Comparison of ENCODE assay signal across 23 cellular contexts in genomic region chr11:36235750-36236149, GRCh38. TPM values are rescaled to one million over a fixed set of nuclear protein-coding genes. Genes with fewer than 3 reads are reported as not detected.
DNase-seq lines count a peak whose midpoint lies in the region; ATAC-seq and TF ChIP-seq lines count a peak whose summit lies in the region.
"Had no signal": no experiment of that assay in that cellular context is flagged by ENCODE, and none has a peak within 500 bp of the region (broad histone marks: within the 10 kb centered on the region; RNA-seq: fewer than 3 reads in every experiment).

No MANE protein-coding gene starts in this region.

- no peak overlapping the region for H2BK15ac ChIP-seq in mesendoderm (replicated peaks; ENCODE audit: low read depth)

- H3K4ac ChIP-seq in mesendoderm (ENCODE audit: low read depth, low read length): no peak overlapping the region

- no peak overlapping the region for H3K4me2 ChIP-seq in mesendoderm (ENCODE audit: low read length)
- H3K4me2 ChIP-seq: BLaER1, smooth muscle cell had no signal

- WGBS in mesendoderm (ENCODE audit: extremely low coverage, insufficient coverage, low lambda C conversion rate): no CpG with 5 or more reads among the region's 3 CpGs
- 81 to 94% methylated on average over 3 of the region's 3 CpGs for WGBS in sigmoid colon, 2 donors

- TF ChIP-seq CTCF in epithelial cell of esophagus (IDR thresholded peaks at IDR 0.05; ENCODE audit: insufficient read depth, low read depth, low read length, missing control alignments) (no peak), sigmoid colon (IDR thresholded peaks at IDR 0.05) (no peak)

- no peak overlapping the region for H3K9ac ChIP-seq in mesendoderm (ENCODE audit: low read length)
- H3K9ac ChIP-seq: BLaER1 had no signal

- no peak overlapping the region for H4K8ac ChIP-seq in mesendoderm (ENCODE audit: low read depth, low read length)

- H3K4me3 ChIP-seq in epithelial cell of esophagus (ENCODE audit: low read length) (no peak overlapping the region), mesendoderm (ENCODE audit: low read length) (no peak overlapping the region), sigmoid colon (no peak overlapping the region)
- H3K4me3 ChIP-seq: BLaER1, SJCRH30, smooth muscle cell, tibial nerve had no signal

- H3K36me3 ChIP-seq in mesendoderm (ENCODE audit: control insufficient read depth, insufficient read depth, low read length): no peaks in the 10 kb centered on the region
- no peaks in the 10 kb centered on the region for H3K36me3 ChIP-seq in sigmoid colon
- H3K36me3 ChIP-seq: tibial nerve had no signal

- no peak overlapping the region for H3K27ac ChIP-seq in mesendoderm (ENCODE audit: low read depth, low read length)
- H3K27ac ChIP-seq in sigmoid colon: no peak overlapping the region
- H3K27ac ChIP-seq: BLaER1, SJCRH30, tibial nerve had no signal

- no peak for TF ChIP-seq POLR2A in sigmoid colon (IDR thresholded peaks at IDR 0.05)

- H3K9me3 ChIP-seq in sigmoid colon: no peaks in the 10 kb centered on the region
- H3K9me3 ChIP-seq: BLaER1, SJCRH30, tibial nerve had no signal

- H3K79me1 ChIP-seq in mesendoderm (ENCODE audit: low read length): no peaks in the 10 kb centered on the region

- H4K5ac ChIP-seq in mesendoderm (ENCODE audit: low read length): no peak overlapping the region

- H2BK120ac ChIP-seq in mesendoderm (ENCODE audit: low read depth, low read length): no peak overlapping the region

- H3K27me3 ChIP-seq in mesendoderm (ENCODE audit: insufficient read depth, low read length, poor library complexity) (no peaks in the 10 kb centered on the region), sigmoid colon (no peaks in the 10 kb centered on the region)
- H3K27me3 ChIP-seq: BLaER1, SJCRH30, tibial nerve had no signal

- H2AK5ac ChIP-seq in mesendoderm (ENCODE audit: low read length): no peak overlapping the region

- H3K56ac ChIP-seq in mesendoderm (ENCODE audit: low read length): no peak overlapping the region

- intact Hi-C loops in sigmoid colon (cut with DNase I): no loop called here

- H2BK5ac ChIP-seq in mesendoderm (ENCODE audit: low read length): no peak overlapping the region

- ATAC-seq in SK-N-SH treated with all-trans-retinoic acid at 6 μM for 48 hours: peak; percentile 43
- ATAC-seq: activated CD4-positive, CD25-positive, alpha-beta regulatory T cell treated with anti-CD3 and anti-CD28 coated beads, Interleukin-2, amount 50 U/mL, for 24 hours; natural killer cell had no signal

- DNase-seq in HCEC 1CT (peak; percentile 18), epithelial cell of esophagus (ENCODE audit: low read depth) (peak; percentile 36), mesendoderm (peak; percentile 11), DMS53 (lab: John Stamatoyannopoulos, UW) (no peak), sigmoid colon (no peak), NCI-H146 treated with DMSO at 0.1 percent for 48 hours (lab: John Stamatoyannopoulos, UW; ENCODE audit: unreplicated experiment) (no peak)
- DNase-seq: activated CD4-positive, alpha-beta T cell treated with anti-CD3 and anti-CD28 coated beads, Interleukin-2, amount 50 U/mL, for 48 hours; activated CD8-positive, alpha-beta memory T cell treated with anti-CD3 and anti-CD28 coated beads, Interleukin-2, amount 50 U/mL, for 4 hours; activated naive CD4-positive, alpha-beta T cell treated with anti-CD3 and anti-CD28 coated beads for 36 hours; COR-L47; DMS79; natural killer cell; NCI-H1105; NCI-H2081; NCI-H2227 treated with DMSO at 0.1 percent for 48 hours; occipital lobe; SJCRH30; T-helper 1 cell had no signal

- no peak overlapping the region for H3K18ac ChIP-seq in mesendoderm (ENCODE audit: low read length)

- H3K4me1 ChIP-seq in mesendoderm (ENCODE audit: control insufficient read depth, low read depth, low read length) (peaks cover under 1% of the 10 kb centered on the region), sigmoid colon (peaks cover 0 to 16% (median 7%) of the 10 kb centered on the region in 4 donors)

- H3K79me2 ChIP-seq in mesendoderm (ENCODE audit: control insufficient read depth, insufficient read depth, low read length): no peaks in the 10 kb centered on the region

- TF ChIP-seq EP300 in sigmoid colon (IDR thresholded peaks at IDR 0.05): no peak

- no peak overlapping the region for H3K23ac ChIP-seq in mesendoderm (ENCODE audit: low read length)

TF ChIP-seq in SK-N-SH treated with all-trans-retinoic acid at 6 μM for 48 hours, 23 proteins besides CTCF, POLR2A, EP300 and RAD21:
- TF ChIP-seq ZNF565 (CRISPR knock-in tag; conservative IDR thresholded peaks at IDR 0.05; ENCODE audit: low read depth): no peak
- no peak for TF ChIP-seq TSHZ2 (CRISPR knock-in tag; IDR thresholded peaks at IDR 0.05)
- TF ChIP-seq TCF4 (CRISPR knock-in tag; IDR thresholded peaks at IDR 0.05; ENCODE audit: borderline replicate concordance): no peak
- no peak for TF ChIP-seq ZNF8 (CRISPR knock-in tag; IDR thresholded peaks at IDR 0.05)
- TF ChIP-seq ISL1 (CRISPR knock-in tag; IDR thresholded peaks at IDR 0.05): no peak
- TF ChIP-seq CSDC2 (CRISPR knock-in tag; IDR thresholded peaks at IDR 0.05): no peak
- TF ChIP-seq ZC3H10 (CRISPR knock-in tag; IDR thresholded peaks at IDR 0.05): no peak
- TF ChIP-seq GLIS3 (CRISPR knock-in tag; IDR thresholded peaks at IDR 0.05): no peak
- TF ChIP-seq, protein P1, sequence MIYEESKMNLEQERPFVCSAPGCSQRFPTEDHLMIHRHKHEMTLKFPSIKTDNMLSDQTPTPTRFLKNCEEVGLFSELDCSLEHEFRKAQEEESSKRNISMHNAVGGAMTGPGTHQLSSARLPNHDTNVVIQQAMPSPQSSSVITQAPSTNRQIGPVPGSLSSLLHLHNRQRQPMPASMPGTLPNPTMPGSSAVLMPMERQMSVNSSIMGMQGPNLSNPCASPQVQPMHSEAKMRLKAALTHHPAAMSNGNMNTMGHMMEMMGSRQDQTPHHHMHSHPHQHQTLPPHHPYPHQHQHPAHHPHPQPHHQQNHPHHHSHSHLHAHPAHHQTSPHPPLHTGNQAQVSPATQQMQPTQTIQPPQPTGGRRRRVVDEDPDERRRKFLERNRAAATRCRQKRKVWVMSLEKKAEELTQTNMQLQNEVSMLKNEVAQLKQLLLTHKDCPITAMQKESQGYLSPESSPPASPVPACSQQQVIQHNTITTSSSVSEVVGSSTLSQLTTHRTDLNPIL (CRISPR knock-in tag; IDR thresholded peaks at IDR 0.05; ENCODE audit: low read depth): no peak
- TF ChIP-seq ZFP3 (CRISPR knock-in tag; IDR thresholded peaks at IDR 0.05): no peak
- no peak for TF ChIP-seq SNAI2 (CRISPR knock-in tag; IDR thresholded peaks at IDR 0.05)
- TF ChIP-seq PATZ1 (CRISPR knock-in tag; IDR thresholded peaks at IDR 0.05; ENCODE audit: borderline replicate concordance): no peak
- TF ChIP-seq ESRRG (CRISPR knock-in tag; IDR thresholded peaks at IDR 0.05): no peak
- no peak for TF ChIP-seq RARB (CRISPR knock-in tag; IDR thresholded peaks at IDR 0.05)
- TF ChIP-seq ZFP30 (CRISPR knock-in tag; IDR thresholded peaks at IDR 0.05): no peak
- TF ChIP-seq ZNF70 (CRISPR knock-in tag; IDR thresholded peaks at IDR 0.05): no peak
- no peak for TF ChIP-seq TOX (CRISPR knock-in tag; IDR thresholded peaks at IDR 0.05; ENCODE audit: borderline replicate concordance)

RNA-seq across cellular contexts. Expression of gene COMMD9, which starts 53.5 kb away (rescaled TPM):
- 45.4 TPM for polyA plus RNA-seq in mesendoderm (2013, experiment 1 of 2)
- polyA plus RNA-seq in mesendoderm (2013, experiment 2 of 2): 39.6 TPM
- 10 to 100 TPM; 15.5 to 44.6 (median 26.2) TPM for total RNA-seq in sigmoid colon
- polyA plus RNA-seq in sigmoid colon: 10 to 100 TPM; 30.7 to 40.8 (median 40.2) TPM

Comparison
In these comparisons a context has a peak if more than half of its experiments do, and no peak if none do; other contexts are left out.
1. DNase-seq: peak in HCEC 1CT (single experiment), epithelial cell of esophagus (single experiment) and mesendoderm (single experiment); none in DMS53 (single experiment), sigmoid colon (single experiment) and NCI-H146 treated with DMSO at 0.1 percent for 48 hours (single experiment).